1 cellular context compared by ENCODE assay signal in the genomic region with DNA sequence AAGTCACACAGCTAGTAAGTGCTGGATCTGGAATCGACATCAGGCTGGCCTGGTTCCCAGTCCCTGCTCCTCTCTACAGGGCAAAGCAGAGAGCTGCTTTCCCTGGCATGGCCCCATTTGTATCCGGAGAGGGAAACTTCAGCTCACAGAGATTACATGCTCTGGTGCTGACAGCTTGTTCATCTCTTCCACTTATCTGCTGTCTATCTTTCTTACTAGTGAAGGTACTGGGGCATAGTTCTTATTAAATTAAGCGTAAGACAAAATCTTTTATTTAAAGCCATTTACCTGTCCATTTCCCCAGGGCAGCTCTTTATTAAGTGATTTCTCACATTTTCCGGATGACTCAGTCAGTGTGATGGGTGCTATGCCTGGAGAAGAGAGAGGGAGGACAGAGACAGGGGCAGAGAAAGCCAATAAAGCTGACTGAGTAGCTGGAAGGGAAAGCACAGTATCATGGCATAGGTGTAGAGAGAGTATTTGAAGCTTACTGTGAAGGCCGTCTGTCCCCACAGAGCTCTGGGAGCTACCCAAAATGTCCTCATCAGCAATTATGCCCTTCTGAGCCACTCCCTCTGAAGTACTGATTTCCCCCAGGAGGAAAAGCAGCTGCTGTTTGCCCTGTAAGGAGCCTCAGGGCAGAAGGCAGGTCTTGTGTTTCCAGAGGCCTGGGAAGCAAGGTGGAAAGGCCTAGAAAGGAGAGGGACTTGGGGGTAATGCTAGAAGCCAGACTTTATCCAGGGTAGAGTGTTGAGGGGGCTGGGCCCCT.
TF ChIP-seq lines count a peak whose summit lies in the region.

No MANE protein-coding gene starts in this region.

TF ChIP-seq in HCT116, 20 proteins besides CTCF, POLR2A, EP300 and RAD21 (continued from another document):
- TF ChIP-seq, protein P1, sequence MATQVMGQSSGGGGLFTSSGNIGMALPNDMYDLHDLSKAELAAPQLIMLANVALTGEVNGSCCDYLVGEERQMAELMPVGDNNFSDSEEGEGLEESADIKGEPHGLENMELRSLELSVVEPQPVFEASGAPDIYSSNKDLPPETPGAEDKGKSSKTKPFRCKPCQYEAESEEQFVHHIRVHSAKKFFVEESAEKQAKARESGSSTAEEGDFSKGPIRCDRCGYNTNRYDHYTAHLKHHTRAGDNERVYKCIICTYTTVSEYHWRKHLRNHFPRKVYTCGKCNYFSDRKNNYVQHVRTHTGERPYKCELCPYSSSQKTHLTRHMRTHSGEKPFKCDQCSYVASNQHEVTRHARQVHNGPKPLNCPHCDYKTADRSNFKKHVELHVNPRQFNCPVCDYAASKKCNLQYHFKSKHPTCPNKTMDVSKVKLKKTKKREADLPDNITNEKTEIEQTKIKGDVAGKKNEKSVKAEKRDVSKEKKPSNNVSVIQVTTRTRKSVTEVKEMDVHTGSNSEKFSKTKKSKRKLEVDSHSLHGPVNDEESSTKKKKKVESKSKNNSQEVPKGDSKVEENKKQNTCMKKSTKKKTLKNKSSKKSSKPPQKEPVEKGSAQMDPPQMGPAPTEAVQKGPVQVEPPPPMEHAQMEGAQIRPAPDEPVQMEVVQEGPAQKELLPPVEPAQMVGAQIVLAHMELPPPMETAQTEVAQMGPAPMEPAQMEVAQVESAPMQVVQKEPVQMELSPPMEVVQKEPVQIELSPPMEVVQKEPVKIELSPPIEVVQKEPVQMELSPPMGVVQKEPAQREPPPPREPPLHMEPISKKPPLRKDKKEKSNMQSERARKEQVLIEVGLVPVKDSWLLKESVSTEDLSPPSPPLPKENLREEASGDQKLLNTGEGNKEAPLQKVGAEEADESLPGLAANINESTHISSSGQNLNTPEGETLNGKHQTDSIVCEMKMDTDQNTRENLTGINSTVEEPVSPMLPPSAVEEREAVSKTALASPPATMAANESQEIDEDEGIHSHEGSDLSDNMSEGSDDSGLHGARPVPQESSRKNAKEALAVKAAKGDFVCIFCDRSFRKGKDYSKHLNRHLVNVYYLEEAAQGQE (IDR thresholded peaks at IDR 0.05; ENCODE audit: low read depth) = no peak
- no peak for TF ChIP-seq SIN3A (IDR thresholded peaks at IDR 0.05; ENCODE audit: low read depth)
